8 cellular contexts compared by ENCODE assay signal in the genomic region with DNA sequence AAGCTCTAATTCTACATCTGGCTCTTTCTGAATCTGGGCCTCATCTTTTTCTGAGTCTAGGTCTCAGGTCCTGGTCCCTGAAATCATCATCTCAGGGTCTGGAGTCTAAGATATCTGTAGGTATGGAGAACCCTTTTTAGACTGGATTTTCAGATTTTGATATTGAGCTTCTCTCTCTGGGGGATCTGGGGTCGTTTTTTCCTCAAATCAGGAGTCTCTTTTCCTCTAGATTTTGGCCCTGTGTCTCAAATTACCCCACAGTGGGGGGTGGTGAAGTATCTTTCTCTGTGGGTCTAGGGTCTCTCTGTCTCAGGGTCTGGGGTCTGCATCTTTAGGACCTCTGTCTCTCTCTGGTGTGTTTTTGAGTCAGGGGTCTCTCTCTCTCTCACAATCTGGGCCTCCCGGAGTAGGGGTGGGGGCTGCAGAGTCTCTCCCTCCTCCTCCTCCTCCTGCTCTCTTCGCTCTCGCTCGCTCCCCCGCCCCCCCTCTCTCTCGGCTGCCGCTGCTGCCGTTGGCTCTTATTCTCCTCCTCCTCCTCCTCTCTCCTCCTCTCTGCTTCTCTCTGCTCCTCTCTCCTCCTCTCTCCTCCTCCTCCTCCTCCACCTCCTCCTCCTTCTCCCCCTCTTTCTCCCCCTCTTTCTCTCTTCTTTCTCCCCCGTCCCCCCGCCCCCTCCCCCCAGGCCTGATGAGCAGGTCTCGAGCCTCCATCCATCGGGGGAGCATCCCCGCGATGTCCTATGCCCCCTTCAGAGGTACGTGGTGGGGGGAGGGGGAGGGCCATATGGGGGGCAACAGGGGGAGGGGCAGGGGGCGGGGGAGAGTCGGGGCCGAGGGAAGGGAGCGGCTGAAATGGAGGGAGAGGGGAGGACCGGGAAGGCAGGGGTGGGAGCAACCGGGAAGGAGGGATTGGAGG. TPM values are rescaled to one million over a fixed set of nuclear protein-coding genes. Genes with fewer than 3 reads are reported as not detected.
DNase-seq lines count a peak whose midpoint lies in the region; TF ChIP-seq lines count a peak whose summit lies in the region.

Gene SYNGAP1 (plus strand): TSS at position 486 of the 913 bp plus-strand sequence. CDS start 200 bp downstream, at position 686.

- CTCF ChIA-PET in MCF 10A (lab: Yijun Ruan, JAX) = interaction anchor here (0.6 to 0.7 kb wide), 4 partner anchors 21 to 406 kb away, joined by 3 to 4 read pairs (median 3); partner anchors contain the start of genes PFDN6 and WDR46

- intact Hi-C loops in MCF 10A (cut with micrococcal nuclease) = loop anchor here (2.0 to 10.0 kb wide), 2 partner anchors 29 to 285 kb away; partner anchors contain the start of gene KIFC1

- H3K4me3 Mint-ChIP-seq in MCF 10A (ENCODE audit: unreplicated experiment) = peak within 1 kb of the TSS; percentile 45

- no peak for TF ChIP-seq CTCF in MCF 10A (IDR thresholded peaks at IDR 0.05; ENCODE audit: unreplicated experiment)

- peak within 1 kb of the TSS; percentile 40 for H3K4me3 ChIP-seq in H7 (ENCODE audit: insufficient read depth, low read depth, low read length)

- H3K9me3 Mint-ChIP-seq in MCF 10A (ENCODE audit: unreplicated experiment) = no peaks in the 10 kb centered on the region

- POLR2A ChIA-PET in MCF 10A (lab: Yijun Ruan, JAX) = interaction anchor here (0.9 to 2.7 kb wide), 3 partner anchors 10 to 151 kb away, joined by 3 to 16 read pairs (median 8); no protein-coding TSS in a partner anchor

- H3K4me1 Mint-ChIP-seq in MCF 10A (ENCODE audit: insufficient read depth, unreplicated experiment) = peaks cover 42% of the 10 kb centered on the region

- H3K36me3 ChIP-seq in H7 (replicated peaks; ENCODE audit: control insufficient read depth, insufficient read depth, low read length) = peaks cover 15% of the 10 kb centered on the region

- no peaks in the 10 kb centered on the region for H3K27me3 Mint-ChIP-seq in MCF 10A (ENCODE audit: insufficient read depth, unreplicated experiment)

- DNase-seq in H7 = peak; percentile 78
- DNase-seq in RPMI7951 (ENCODE audit: low read depth) = peak; percentile 56
- DNase-seq in MCF 10A (ENCODE audit: unreplicated experiment) = no peak
- peak; percentile 72 for DNase-seq in islet precursor cell
- DNase-seq in stimulated activated CD4-positive, alpha-beta T cell treated with anti-CD3 and anti-CD28 coated beads, Interleukin-2, amount 100 ng/mL, for 24 hours = peak; percentile 64
- no peak for DNase-seq in epidermal melanocyte (ENCODE audit: insufficient read length, low spot score)
- no peak for DNase-seq in NCI-H345 (lab: John Stamatoyannopoulos, UW)
- DNase-seq in NCI-H187 treated with DMSO at 0.1 percent for 48 hours (lab: John Stamatoyannopoulos, UW) = no peak

- peaks cover 19% of the 10 kb centered on the region for H3K36me3 Mint-ChIP-seq in MCF 10A (ENCODE audit: insufficient read depth, unreplicated experiment)

- peak within 1 kb of the TSS; percentile 98 for H3K27ac Mint-ChIP-seq in MCF 10A (ENCODE audit: low read depth, unreplicated experiment)

- no TSS peak for BruUV-seq in MCF 10A (replicated peaks; lab: Mats Ljungman, UMichigan)

- no peaks in the 10 kb centered on the region for H3K27me3 ChIP-seq in H7 (ENCODE audit: control insufficient read depth, insufficient read depth, low read length)

RNA-seq across cellular contexts. Expression of gene SYNGAP1, which starts in this region (rescaled TPM):
- total RNA-seq in H7 (2014; rRNA removed; shearing (Covaris generic)) = 8.3 and 13.4 TPM in 2 replicates
- total RNA-seq in RPMI7951 (2014; rRNA removed; shearing (Covaris generic)) = 1.4 and 2.4 TPM in 2 replicates
- 6.7 and 9.9 TPM in 2 replicates for total RNA-seq in MCF 10A (2022)

Comparison
In these comparisons a context has a peak if more than half of its experiments do, and no peak if none do; other contexts are left out.
1. DNase-seq: peak in H7 (single experiment), RPMI7951 (single experiment), islet precursor cell (single experiment) and stimulated activated CD4-positive, alpha-beta T cell treated with anti-CD3 and anti-CD28 coated beads, Interleukin-2, amount 100 ng/mL, for 24 hours (2 of 2); none in MCF 10A (single experiment), epidermal melanocyte (single experiment), NCI-H345 (single experiment) and NCI-H187 treated with DMSO at 0.1 percent for 48 hours (single experiment).